1 cellular context compared by ENCODE assay signal in the genomic region with DNA sequence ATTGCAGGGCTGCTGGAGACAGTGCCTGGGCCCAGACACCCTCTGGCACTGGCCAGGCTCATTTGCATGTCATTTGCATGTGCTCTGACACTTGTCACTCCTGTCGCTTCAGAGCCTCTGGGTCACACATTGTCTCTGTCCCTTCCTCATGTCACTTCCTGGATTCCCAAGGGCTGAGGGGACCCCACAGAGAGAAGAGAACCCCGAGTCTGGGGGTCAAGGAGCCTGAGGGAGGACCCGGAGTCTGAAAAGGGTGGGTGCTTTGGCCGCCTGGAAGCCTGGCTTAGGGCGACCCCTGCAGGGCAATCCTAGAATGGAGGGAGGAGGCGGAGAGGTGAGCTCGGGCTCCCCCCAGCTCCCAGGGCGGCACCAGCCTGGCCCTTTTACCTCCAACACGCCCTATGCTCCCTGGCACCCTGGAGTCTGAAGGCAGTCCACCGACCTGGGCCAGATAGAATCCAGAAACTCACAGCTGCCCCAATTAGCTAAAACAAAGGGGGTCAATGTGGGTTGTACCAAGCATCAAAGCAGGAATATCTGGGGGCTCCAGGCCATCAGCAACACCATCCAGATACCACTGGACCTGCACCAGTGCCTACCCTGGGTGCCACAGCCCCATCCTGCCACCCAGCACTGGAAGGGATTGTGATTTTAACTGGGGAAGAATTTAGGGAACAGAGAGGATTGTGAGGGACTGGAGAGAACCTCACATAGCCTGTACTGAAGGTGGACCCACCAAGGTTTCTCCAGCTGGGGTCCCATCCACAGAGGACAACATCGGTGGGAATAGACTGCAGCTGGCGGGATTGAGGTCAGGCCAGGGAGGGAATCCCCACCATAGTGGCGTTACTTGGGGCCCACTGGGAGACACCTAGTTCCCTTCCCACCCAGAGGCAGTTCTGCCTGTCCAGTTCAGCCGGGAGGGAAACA.
TF ChIP-seq lines count a peak whose summit lies in the region.

No MANE protein-coding gene starts in this region.

TF ChIP-seq in endothelial cell of umbilical vein, 7 proteins besides CTCF, POLR2A, EP300 and RAD21:
- TF ChIP-seq JUN (IDR thresholded peaks at IDR 0.05; ENCODE audit: borderline replicate concordance, insufficient read depth, insufficient read length, low read depth) (no peak), GATA2 (IDR thresholded peaks at IDR 0.05; ENCODE audit: insufficient read depth, insufficient read length, low read depth, low read length) (no peak), MYC (IDR thresholded peaks at IDR 0.05; ENCODE audit: low read depth, low read length) (no peak), FOS (IDR thresholded peaks at IDR 0.05; ENCODE audit: borderline replicate concordance, insufficient read depth, low read length) (no peak), EZH2 (IDR thresholded peaks at IDR 0.05; ENCODE audit: borderline replicate concordance, low read depth, low read length, severe bottlenecking) (no peak)
- TF ChIP-seq, protein P1, sequence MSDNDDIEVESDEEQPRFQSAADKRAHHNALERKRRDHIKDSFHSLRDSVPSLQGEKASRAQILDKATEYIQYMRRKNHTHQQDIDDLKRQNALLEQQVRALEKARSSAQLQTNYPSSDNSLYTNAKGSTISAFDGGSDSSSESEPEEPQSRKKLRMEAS (IDR thresholded peaks at IDR 0.05; ENCODE audit: insufficient read depth, insufficient read length), result no peak
